18 cellular contexts compared by ENCODE assay signal in the genomic region with DNA sequence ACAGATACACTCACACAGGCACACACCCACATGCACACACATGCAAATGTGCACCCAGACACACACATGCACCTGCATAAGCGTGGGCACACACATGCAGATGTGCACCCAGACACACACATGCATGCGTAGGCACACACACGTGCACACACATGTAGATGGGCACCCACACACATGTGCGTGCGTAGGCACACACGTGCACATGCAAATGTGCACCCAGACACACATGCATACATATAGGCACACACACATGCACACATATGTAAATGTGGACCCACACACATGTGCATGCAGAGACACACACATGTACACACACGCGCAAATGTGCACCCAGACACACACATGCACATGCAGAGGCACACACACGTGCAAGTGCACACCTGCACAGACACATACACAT.
DNase-seq lines count a peak whose midpoint lies in the region; FAIRE-seq and TF ChIP-seq lines count a peak whose summit lies in the region.
"Had no signal": no experiment of that assay in that cellular context is flagged by ENCODE, and none has a peak within 500 bp of the region (broad histone marks: within the 10 kb centered on the region; RNA-seq: fewer than 3 reads in every experiment).

No MANE protein-coding gene starts in this region.

- TF ChIP-seq CTCF in BE2C (IDR thresholded peaks at IDR 0.05; ENCODE audit: low read depth, low read length) (no peak), HEK293 (tag by site-specific recombination; IDR thresholded peaks at IDR 0.05) (no peak), endothelial cell of umbilical vein (IDR thresholded peaks at IDR 0.05; ENCODE audit: extremely low read depth in 1 of 2, insufficient read depth in 1 of 2, low read depth in 1 of 2, low read length in 2 of 2) (no peak), HFFc6 (IDR thresholded peaks at IDR 0.05) (no peak)

- H2BK120ac ChIP-seq in neuronal stem cell (ENCODE audit: low read depth, low read length), result no peak overlapping the region

- POLR2A ChIA-PET in HEK293 (lab: Yijun Ruan, JAX) (no interaction called here), endothelial cell of umbilical vein (lab: Charles Lee) (no interaction called here), HEK293T (lab: Yijun Ruan, JAX) (no interaction called here)

- peak overlapping the region; percentile 46 for H3K23ac ChIP-seq in neuronal stem cell (ENCODE audit: low read depth, low read length, poor library complexity)

- H3K14ac ChIP-seq in neuronal stem cell (ENCODE audit: low read length), result peak overlapping the region; percentile 59

- intact Hi-C loops in endothelial cell of umbilical vein (cut with micrococcal nuclease), result no loop called here

- no peak overlapping the region for H3K4ac ChIP-seq in neuronal stem cell (ENCODE audit: low read length)

- no TSS peak for BruUV-seq in endothelial cell of umbilical vein (replicated peaks; lab: Mats Ljungman, UMichigan)

- dilution Hi-C loops in endothelial cell of umbilical vein (cut with MboI; ENCODE audit: extremely low pct_ligation_motif_present, low sequenced_read_pairs), result loop anchor here (25.0 kb wide), 1 partner anchor 401 kb away; no protein-coding TSS in a partner anchor

- no CpG with 5 or more reads among the region's 9 CpGs for WGBS in neuronal stem cell (ENCODE audit: extremely low coverage in 2 of 2, insufficient read length in 2 of 2, insufficient replicate concordance in 1 of 2), 2 donors

- no peak overlapping the region for H3K9ac ChIP-seq in endothelial cell of umbilical vein (replicated peaks; ENCODE audit: extremely low read depth, insufficient read depth, low read length)
- peak overlapping the region; percentile 72 for H3K9ac ChIP-seq in neuronal stem cell (ENCODE audit: low read depth, low read length, poor library complexity)
- H3K9ac ChIP-seq: BLaER1 had no signal

- no peak for TF ChIP-seq POLR2A in endothelial cell of umbilical vein (IDR thresholded peaks at IDR 0.05; ENCODE audit: low read depth, low read length)

- H4K20me1 ChIP-seq in endothelial cell of umbilical vein (replicated peaks; ENCODE audit: control insufficient read depth, extremely low read depth, insufficient read depth, low read length), result no peaks in the 10 kb centered on the region

- H3K4me3 ChIP-seq in BE2C (ENCODE audit: low read depth, low read length), result peak overlapping the region; percentile 19
- no peak overlapping the region for H3K4me3 ChIP-seq in HEK293 (ENCODE audit: low read depth, low read length)
- H3K4me3 ChIP-seq in endothelial cell of umbilical vein (replicated peaks in 1 of 3; ENCODE audit: insufficient read depth in 1 of 3, low read depth in 1 of 3, low read length in 3 of 3), result no peak overlapping the region
- peak overlapping the region in 1 of 2 donors; percentile 69 for H3K4me3 ChIP-seq in neuronal stem cell (ENCODE audit: low read length in 2 of 2)
- H3K4me3 ChIP-seq: BLaER1 had no signal

- H3K36me3 ChIP-seq in BE2C (no peaks in the 10 kb centered on the region), HEK293 (ENCODE audit: control insufficient read depth in 2 of 2, insufficient read depth in 1 of 2, low read length in 2 of 2) (no peaks in the 10 kb centered on the region), endothelial cell of umbilical vein (ENCODE audit: control insufficient read depth in 2 of 2, extremely low read depth in 1 of 2, insufficient read depth in 2 of 2, low read length in 2 of 2) (no peaks in the 10 kb centered on the region), neuronal stem cell (replicated peaks in 1 of 2; ENCODE audit: control insufficient read depth in 2 of 2, insufficient read depth in 2 of 2, low read length in 2 of 2) (no peaks in the 10 kb centered on the region)
- H3K36me3 ChIP-seq: BLaER1 had no signal

- no peak overlapping the region for H2AFZ ChIP-seq in endothelial cell of umbilical vein (ENCODE audit: low read depth, low read length)
- no peak overlapping the region for H2AFZ ChIP-seq in neuronal stem cell (ENCODE audit: low read length)

- no peaks in the 10 kb centered on the region for H3K36me3 Mint-ChIP-seq in HFFc6 (ENCODE audit: low read depth)
- H3K36me3 Mint-ChIP-seq: CD4-positive, alpha-beta memory T cell had no signal

- H4K8ac ChIP-seq in neuronal stem cell (ENCODE audit: low read depth, low read length), result no peak overlapping the region

- H3K9me1 ChIP-seq in endothelial cell of umbilical vein (replicated peaks; ENCODE audit: control insufficient read depth, extremely low read depth, insufficient read depth, low read length), result no peaks in the 10 kb centered on the region

- peaks cover 8% of the 10 kb centered on the region; the same call in 1 of the 2 replicates for H3K4me1 Mint-ChIP-seq in HFFc6 (ENCODE audit: low read depth)

- no peak overlapping the region for H2BK15ac ChIP-seq in neuronal stem cell (ENCODE audit: low read length)

- no peak overlapping the region for H3K27ac ChIP-seq in HEK293 (ENCODE audit: extremely low read depth, low read depth, low read length)
- no peak overlapping the region for H3K27ac ChIP-seq in endothelial cell of umbilical vein (ENCODE audit: insufficient read depth, low read depth, low read length)
- H3K27ac ChIP-seq in neuronal stem cell (replicated peaks; ENCODE audit: low read length), result no peak overlapping the region
- H3K27ac ChIP-seq: BLaER1 had no signal

- DNase-seq in BE2C (no peak), endothelial cell of umbilical vein (ENCODE audit: low read depth, low spot score) (no peak), neuronal stem cell (ENCODE audit: low spot score) (no peak), HFFc6 (no peak), HEK293T (ENCODE audit: extremely low spot score) (no peak), iPS-NIHi7 (ENCODE audit: extremely low spot score) (no peak)
- DNase-seq: AML-193; CD4-positive, alpha-beta memory T cell; DMS153; GF-D8; GOT3; H9; KBM-7 had no signal

- peaks cover 2% of the 10 kb centered on the region for H3K79me1 ChIP-seq in neuronal stem cell (ENCODE audit: low read depth, low read length)

- no peaks in the 10 kb centered on the region for H3K9me3 Mint-ChIP-seq in HFFc6
- H3K9me3 Mint-ChIP-seq: CD4-positive, alpha-beta memory T cell; H9; IgD-negative memory B cell had no signal

- no peak for FAIRE-seq in endothelial cell of umbilical vein (lab: Jason Lieb, UNC)
- FAIRE-seq: A204.1, HTR-8/SVneo had no signal

- H3K27ac Mint-ChIP-seq in HFFc6, result no peak overlapping the region
- H3K27ac Mint-ChIP-seq: IgD-negative memory B cell had no signal

- no peaks in the 10 kb centered on the region for H3K79me2 ChIP-seq in endothelial cell of umbilical vein (ENCODE audit: control insufficient read depth, insufficient read depth, low read length)

- peaks cover 12% of the 10 kb centered on the region for H3K4me1 ChIP-seq in BE2C
- H3K4me1 ChIP-seq in HEK293 (ENCODE audit: control insufficient read depth, insufficient read depth, low read length), result 0 out of 2 replicates have a peak, but pooled peaks cover 2% of the 10 kb centered on the region
- H3K4me1 ChIP-seq in endothelial cell of umbilical vein (ENCODE audit: control insufficient read depth, extremely low read depth, insufficient read depth, low read length), result no peaks in the 10 kb centered on the region
- peaks cover 5 to 8% of the 10 kb centered on the region in 2 donors for H3K4me1 ChIP-seq in neuronal stem cell (ENCODE audit: control insufficient read depth in 2 of 2, insufficient read depth in 1 of 2, low read depth in 1 of 2, low read length in 2 of 2)

- no peak overlapping the region for H2AK5ac ChIP-seq in neuronal stem cell (ENCODE audit: low read depth, low read length)

- no peak overlapping the region for H3K4me3 Mint-ChIP-seq in HFFc6
- H3K4me3 Mint-ChIP-seq: CD4-positive, alpha-beta memory T cell; H9; IgD-negative memory B cell had no signal

- peaks cover 30% of the 10 kb centered on the region for H3K27me3 Mint-ChIP-seq in HFFc6 (ENCODE audit: insufficient read depth)

- H3K27me3 ChIP-seq in BE2C, result no peaks in the 10 kb centered on the region
- H3K27me3 ChIP-seq in endothelial cell of umbilical vein (ENCODE audit: control insufficient read depth in 2 of 2, insufficient read depth in 2 of 2, low read length in 2 of 2), result peaks cover 14 to 16% of the 10 kb centered on the region in 2 experiments
- H3K27me3 ChIP-seq in neuronal stem cell (ENCODE audit: control insufficient read depth in 3 of 3, insufficient read depth in 3 of 3, low read depth in 1 of 3, low read length in 3 of 3), result peaks cover 0 to 56% (median 22%) of the 10 kb centered on the region in 3 experiments

- no peak overlapping the region for H4K91ac ChIP-seq in neuronal stem cell (ENCODE audit: low read depth, low read length, poor library complexity)

- no peak overlapping the region for H2BK5ac ChIP-seq in neuronal stem cell (ENCODE audit: low read length)

- no peak overlapping the region for H3K4me2 ChIP-seq in endothelial cell of umbilical vein (ENCODE audit: insufficient read depth, low read length)
- H3K4me2 ChIP-seq in neuronal stem cell (ENCODE audit: insufficient read depth, low read length, poor library complexity, severe bottlenecking), result no peak overlapping the region
- H3K4me2 ChIP-seq: BLaER1 had no signal

- no peaks in the 10 kb centered on the region for H3K9me3 ChIP-seq in BE2C
- no peaks in the 10 kb centered on the region for H3K9me3 ChIP-seq in HEK293 (ENCODE audit: control insufficient read depth, insufficient read depth, low read depth, low read length)
- no peaks in the 10 kb centered on the region for H3K9me3 ChIP-seq in endothelial cell of umbilical vein (replicated peaks; ENCODE audit: control insufficient read depth, insufficient read depth, low read length)
- peaks cover 0 to 2% of the 10 kb centered on the region in 2 donors for H3K9me3 ChIP-seq in neuronal stem cell (replicated peaks in 1 of 2; ENCODE audit: control insufficient read depth in 2 of 2, insufficient read depth in 1 of 2, low read depth in 1 of 2, low read length in 2 of 2)
- H3K9me3 ChIP-seq: BLaER1 had no signal

- CTCF ChIA-PET in HEK293 (lab: Yijun Ruan, JAX) (interaction anchor here (0.6 to 1.0 kb wide), 3 partner anchors 8 to 421 kb away, joined by 3 read pairs; no protein-coding TSS in a partner anchor), endothelial cell of umbilical vein (lab: Charles Lee) (no interaction called here), HEK293T (lab: Yijun Ruan, JAX) (no interaction called here)

- H3K18ac ChIP-seq in neuronal stem cell (ENCODE audit: low read length), result no peak overlapping the region

- H2BK12ac ChIP-seq in neuronal stem cell (ENCODE audit: low read length), result no peak overlapping the region

TF ChIP-seq in endothelial cell of umbilical vein, 7 proteins besides CTCF, POLR2A, EP300 and RAD21 (continues in another document):
- TF ChIP-seq, protein P1, sequence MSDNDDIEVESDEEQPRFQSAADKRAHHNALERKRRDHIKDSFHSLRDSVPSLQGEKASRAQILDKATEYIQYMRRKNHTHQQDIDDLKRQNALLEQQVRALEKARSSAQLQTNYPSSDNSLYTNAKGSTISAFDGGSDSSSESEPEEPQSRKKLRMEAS (IDR thresholded peaks at IDR 0.05; ENCODE audit: insufficient read depth, insufficient read length), result peak; percentile 18

TF ChIP-seq in HEK293T, 16 proteins besides CTCF, POLR2A, EP300 and RAD21 (continues in another document):
- no peak for TF ChIP-seq SUZ12 (IDR thresholded peaks at IDR 0.05)
- TF ChIP-seq TARDBP (IDR thresholded peaks at IDR 0.05), result no peak
- no peak for TF ChIP-seq LEF1 (IDR thresholded peaks at IDR 0.05; ENCODE audit: borderline replicate concordance)
- no peak for TF ChIP-seq ARNT (IDR thresholded peaks at IDR 0.05)
- no peak for TF ChIP-seq BHLHE40 (IDR thresholded peaks at IDR 0.05; ENCODE audit: borderline replicate concordance)
- TF ChIP-seq FOXK2 (IDR thresholded peaks at IDR 0.05), result no peak
